15 cellular contexts compared by ENCODE assay signal in genomic region chr15:63380151-63380827, GRCh38. TPM values are rescaled to one million over a fixed set of nuclear protein-coding genes. Genes with fewer than 3 reads are reported as not detected.
DNase-seq lines count a peak whose midpoint lies in the region; ATAC-seq, FAIRE-seq and TF ChIP-seq lines count a peak whose summit lies in the region.
"Had no signal": no experiment of that assay in that cellular context is flagged by ENCODE, and none has a peak within 500 bp of the region (broad histone marks: within the 10 kb centered on the region; RNA-seq: fewer than 3 reads in every experiment).

No MANE protein-coding gene starts in this region.

- H3K36me3 ChIP-seq in PC-3 (ENCODE audit: low read depth, low read length) (no peaks in the 10 kb centered on the region), bronchial epithelial cell (ENCODE audit: control insufficient read depth, insufficient read depth, low read length) (no peaks in the 10 kb centered on the region), thoracic aorta (no peaks in the 10 kb centered on the region)

- TF ChIP-seq CTCF in PC-3 (conservative IDR thresholded peaks at IDR 0.05; ENCODE audit: low read depth, low read length) (no peak), bronchial epithelial cell (IDR thresholded peaks at IDR 0.05; ENCODE audit: insufficient read depth, low read length, severe bottlenecking) (no peak), thoracic aorta (IDR thresholded peaks at IDR 0.05) (no peak), GM13977 (IDR thresholded peaks at IDR 0.05; ENCODE audit: extremely low read depth, insufficient read depth, missing control alignments) (no peak)

- H3K9me3 Mint-ChIP-seq in activated naive CD4-positive, alpha-beta T cell treated with anti-CD3 and anti-CD28 coated beads, Interleukin-2, amount 50 U/mL, for 72 hours: peaks cover 0 to 2% of the 10 kb centered on the region in 2 donors
- H3K9me3 Mint-ChIP-seq: activated naive CD8-positive, alpha-beta T cell treated with anti-CD3 and anti-CD28 coated beads, Interleukin-2, amount 10 ng/mL, durations not matched to agents 7 days and 5 days; effector memory CD8-positive, alpha-beta T cell; naive thymus-derived CD8-positive, alpha-beta T cell had no signal

- peaks cover 0 to 3% of the 10 kb centered on the region in 2 donors for H3K36me3 Mint-ChIP-seq in activated naive CD4-positive, alpha-beta T cell treated with anti-CD3 and anti-CD28 coated beads, Interleukin-2, amount 50 U/mL, for 72 hours
- H3K36me3 Mint-ChIP-seq: activated naive CD8-positive, alpha-beta T cell treated with anti-CD3 and anti-CD28 coated beads, Interleukin-2, amount 10 ng/mL, durations not matched to agents 7 days and 5 days; naive thymus-derived CD8-positive, alpha-beta T cell had no signal

- intact Hi-C loops in PC-3 (cut with micrococcal nuclease): loop anchor here (5.0 kb wide), 1 partner anchor 48 kb away; no protein-coding TSS in a partner anchor

- H3K4me3 ChIP-seq in PC-3 (ENCODE audit: low read length) (peak overlapping the region; percentile 89), bronchial epithelial cell (ENCODE audit: low read depth, low read length) (peak overlapping the region; percentile 67), thoracic aorta (peak overlapping the region; percentile 73)

- H3K4me1 ChIP-seq in PC-3 (ENCODE audit: insufficient read depth, low read length) (peaks cover 41% of the 10 kb centered on the region), thoracic aorta (ENCODE audit: control insufficient read depth in 1 of 2, low read depth in 2 of 2) (peaks cover 9 to 25% of the 10 kb centered on the region in 2 donors)

- BruUV-seq in PC-3 (replicated peaks; lab: Mats Ljungman, UMichigan): no TSS peak

- no peaks in the 10 kb centered on the region for H4K20me1 ChIP-seq in PC-3 (ENCODE audit: low read length)

- peak overlapping the region; percentile 94 for H3K4me2 ChIP-seq in PC-3 (ENCODE audit: low read length)

- H3K9me2 ChIP-seq in PC-3 (replicated peaks; ENCODE audit: low read length): no peaks in the 10 kb centered on the region

- POLR2A ChIA-PET in PC-3 (lab: Charles Lee; ENCODE audit: unreplicated experiment): no interaction called here

- ATAC-seq in PC-3: no peak
- ATAC-seq in thoracic aorta (ENCODE audit: insufficient number of reproducible peaks, low FRiP score, low read depth): no peak
- no peak for ATAC-seq in activated naive CD4-positive, alpha-beta T cell treated with anti-CD3 and anti-CD28 coated beads, Interleukin-2, amount 50 U/mL, for 72 hours
- ATAC-seq: activated CD8-positive, alpha-beta T cell treated with anti-CD3 and anti-CD28 coated beads, Interleukin-2, amount 10 ng/mL, durations not matched to agents 7 days and 5 days; effector memory CD8-positive, alpha-beta T cell; naive thymus-derived CD8-positive, alpha-beta T cell had no signal

- H3K79me2 ChIP-seq in PC-3 (ENCODE audit: low read length): peaks cover 32% of the 10 kb centered on the region

- FAIRE-seq in bronchial epithelial cell (lab: Jason Lieb, UNC): no peak

- no peak overlapping the region for H3K9ac ChIP-seq in PC-3 (ENCODE audit: low read length)

- CTCF ChIA-PET in PC-3 (lab: Charles Lee): no interaction called here

- in situ Hi-C loops in GM13977 (cut with MboI; ENCODE audit: low pct_unique_long_range_greater_than_20kb, low sequenced_read_pairs, unreplicated experiment): no loop called here

- no peaks in the 10 kb centered on the region for H3K27me3 ChIP-seq in PC-3 (ENCODE audit: low read length)
- H3K27me3 ChIP-seq in bronchial epithelial cell (ENCODE audit: control insufficient read depth, insufficient read depth, low read length): no peaks in the 10 kb centered on the region
- H3K27me3 ChIP-seq in layer of hippocampus (ENCODE audit: control insufficient read depth, insufficient read depth, low read length): no peaks in the 10 kb centered on the region
- no peaks in the 10 kb centered on the region for H3K27me3 ChIP-seq in thoracic aorta (replicated peaks; ENCODE audit: insufficient read depth)

- no peaks in the 10 kb centered on the region for H3K9me3 ChIP-seq in PC-3 (ENCODE audit: low read length)
- no peaks in the 10 kb centered on the region for H3K9me3 ChIP-seq in thoracic aorta

- no peak overlapping the region for H2AFZ ChIP-seq in PC-3 (ENCODE audit: low read length)

- DNase-seq in PC-3 (no peak), bronchial epithelial cell (ENCODE audit: low read depth) (no peak), thoracic aorta (ENCODE audit: low spot score) (no peak), GM13977 (ENCODE audit: low spot score) (no peak), SW480 (ENCODE audit: low spot score) (no peak), NAMALWA (ENCODE audit: low spot score) (no peak)
- no peak for DNase-seq in activated naive CD4-positive, alpha-beta T cell treated with anti-CD3 and anti-CD28 coated beads, Interleukin-2, amount 50 U/mL, for 72 hours (ENCODE audit: low spot score in 2 of 2)
- DNase-seq: activated CD8-positive, alpha-beta T cell treated with anti-CD3 and anti-CD28 coated beads, Interleukin-2, amount 10 ng/mL, durations not matched to agents 7 days and 5 days; activated naive CD8-positive, alpha-beta T cell treated with anti-CD3 and anti-CD28 coated beads, Interleukin-2, amount 10 ng/mL, durations not matched to agents 7 days and 5 days; DMS79; effector memory CD8-positive, alpha-beta T cell; naive thymus-derived CD8-positive, alpha-beta T cell; NCI-H1092 treated with DMSO at 0.1 percent for 48 hours; SW 1271 had no signal

- H3K27ac ChIP-seq in PC-3 (ENCODE audit: low read length) (peak overlapping the region; percentile 30), layer of hippocampus (ENCODE audit: low read depth, low read length) (peak overlapping the region; percentile 8), thoracic aorta (peak overlapping the region in 1 of 2 donors; percentile 46)

- H3F3A ChIP-seq in PC-3 (ENCODE audit: low read length, unreplicated experiment): no peaks in the 10 kb centered on the region

- H3K27ac Mint-ChIP-seq in activated naive CD4-positive, alpha-beta T cell treated with anti-CD3 and anti-CD28 coated beads, Interleukin-2, amount 50 U/mL, for 72 hours: no peak overlapping the region
- H3K27ac Mint-ChIP-seq: activated CD8-positive, alpha-beta T cell treated with anti-CD3 and anti-CD28 coated beads, Interleukin-2, amount 10 ng/mL, durations not matched to agents 7 days and 5 days; activated naive CD8-positive, alpha-beta T cell treated with anti-CD3 and anti-CD28 coated beads, Interleukin-2, amount 10 ng/mL, durations not matched to agents 7 days and 5 days had no signal

RNA-seq across cellular contexts. Expression of gene CA12, which starts 1.4 kb away (rescaled TPM):
- total RNA-seq in PC-3 (2014; rRNA removed) (19.8 and 25.3 TPM in 2 replicates), bronchial epithelial cell (44.0 TPM in 2 replicates), thoracic aorta (10 to 100 TPM in 1 of 2 donors, 1 to 10 TPM in 1; 8.1 to 26.8 TPM)
- total RNA-seq in activated naive CD4-positive, alpha-beta T cell treated with anti-CD3 and anti-CD28 coated beads, Interleukin-2, amount 50 U/mL, for 72 hours: under 1 TPM in 1 of 2 donors, not detected in 1; 0.95 TPM
- total RNA-seq: activated CD8-positive, alpha-beta T cell treated with anti-CD3 and anti-CD28 coated beads, Interleukin-2, amount 10 ng/mL, durations not matched to agents 7 days and 5 days; activated naive CD8-positive, alpha-beta T cell treated with anti-CD3 and anti-CD28 coated beads, Interleukin-2, amount 10 ng/mL, durations not matched to agents 7 days and 5 days; naive thymus-derived CD8-positive, alpha-beta T cell had no signal

Comparison
In these comparisons a context has a peak if more than half of its experiments do, and no peak if none do; other contexts are left out.
1. RNA of gene CA12, which starts 1.4 kb away (total RNA-seq): 44.0 TPM in bronchial epithelial cell, 8.1 to 26.8 TPM in thoracic aorta and 19.8 to 25.3 TPM in PC-3; 0.95 TPM in activated naive CD4-positive, alpha-beta T cell treated with anti-CD3 and anti-CD28 coated beads, Interleukin-2, amount 50 U/mL, for 72 hours; every median in the first group is over 4 times any median in the second.
2. Peak in every context shown above with its lines, with median percentiles within 50 percentile points of each other: H3K4me3 ChIP-seq.